Comparison of ENCODE assay signal across 8 cellular contexts in the genomic region with DNA sequence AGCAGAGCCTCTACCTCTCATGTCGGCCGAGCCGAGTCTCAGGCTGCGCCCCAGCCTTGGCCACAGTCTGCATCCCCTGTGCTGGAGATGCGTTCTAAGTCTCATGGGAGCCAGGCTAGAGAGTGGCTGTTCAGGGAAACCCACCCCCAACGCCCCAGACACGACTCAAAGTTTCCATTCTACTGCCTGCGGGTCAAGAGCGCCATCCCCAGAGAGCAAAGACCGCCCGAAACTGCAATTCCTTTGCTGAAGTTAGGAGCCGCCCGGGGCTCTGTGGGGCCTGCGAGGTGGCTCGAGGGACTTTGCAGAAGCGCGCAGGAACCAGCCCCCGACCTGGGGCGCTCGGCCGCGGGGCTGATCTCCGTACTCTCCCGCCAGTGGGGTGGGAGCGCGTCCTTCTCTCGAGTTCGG. TPM values are rescaled to one million over a fixed set of nuclear protein-coding genes. Genes with fewer than 3 reads are reported as not detected.
DNase-seq lines count a peak whose midpoint lies in the region; ATAC-seq, FAIRE-seq and TF ChIP-seq lines count a peak whose summit lies in the region.

No MANE protein-coding gene starts in this region.

- intact Hi-C loops in Right ventricle myocardium inferior (cut with DNase I) = loop anchor here (2.0 kb wide), 1 partner anchor 38 kb away; no protein-coding TSS in a partner anchor
- intact Hi-C loops in activated CD8-positive, alpha-beta T cell treated with anti-CD3 and anti-CD28 coated beads for 36 hours (cut with micrococcal nuclease) = loop anchor here (2.0 kb wide), 1 partner anchor 38 kb away; no protein-coding TSS in a partner anchor

- no peak for TF ChIP-seq POLR2A in H54 (IDR thresholded peaks at IDR 0.05; ENCODE audit: low read depth, low read length)

- CTCF ChIA-PET in activated CD8-positive, alpha-beta T cell treated with anti-CD3 and anti-CD28 coated beads for 36 hours (lab: Charles Lee) = interaction anchor here (0.9 to 5.5 kb wide), 9 partner anchors 11 to 72 kb away, joined by 3 to 87 read pairs (median 5); no protein-coding TSS in a partner anchor

- H3K9ac ChIP-seq in iPS-18a (ENCODE audit: low read length) = no peak overlapping the region

- no peak for ATAC-seq in Right ventricle myocardium inferior
- peak; percentile 23 for ATAC-seq in HG03039 (IDR thresholded peaks at IDR 0.05; ENCODE audit: unreplicated experiment)
- ATAC-seq in activated CD8-positive, alpha-beta T cell treated with anti-CD3 and anti-CD28 coated beads for 36 hours = peak; percentile 35

- no peaks in the 10 kb centered on the region for H3K27me3 Mint-ChIP-seq in activated CD8-positive, alpha-beta T cell treated with anti-CD3 and anti-CD28 coated beads for 36 hours
- H3K27me3 Mint-ChIP-seq in stimulated activated naive CD8-positive, alpha-beta T cell treated with anti-CD3 and anti-CD28 coated beads, Interleukin-15, Interleukin-2, amounts not matched to agents 100 ng/mL and 50 ng/mL, for 24 hours = no peaks in the 10 kb centered on the region

- H3K4me3 ChIP-seq in cardiac muscle cell (peak overlapping the region; percentile 19), iPS-18a (ENCODE audit: low read length) (peak overlapping the region; percentile 34)

- H3K4me3 Mint-ChIP-seq in activated CD8-positive, alpha-beta T cell treated with anti-CD3 and anti-CD28 coated beads for 36 hours = peak overlapping the region; percentile 59
- peak overlapping the region; percentile 59 for H3K4me3 Mint-ChIP-seq in stimulated activated naive CD8-positive, alpha-beta T cell treated with anti-CD3 and anti-CD28 coated beads, Interleukin-15, Interleukin-2, amounts not matched to agents 100 ng/mL and 50 ng/mL, for 24 hours

- H3K4me1 ChIP-seq in cardiac muscle cell (ENCODE audit: low read depth) (no peaks in the 10 kb centered on the region), iPS-18a (ENCODE audit: control insufficient read depth, low read depth, low read length) (no peaks in the 10 kb centered on the region)

- H3K27me3 ChIP-seq in cardiac muscle cell = no peaks in the 10 kb centered on the region
- H3K27me3 ChIP-seq in iPS-18a (ENCODE audit: control insufficient read depth, insufficient read depth, low read length) = peaks cover 18% of the 10 kb centered on the region

- H3K36me3 ChIP-seq in cardiac muscle cell (no peaks in the 10 kb centered on the region), iPS-18a (ENCODE audit: control insufficient read depth, low read depth, low read length) (no peaks in the 10 kb centered on the region)

- H3K9me3 ChIP-seq in cardiac muscle cell (ENCODE audit: low read depth) = no peaks in the 10 kb centered on the region
- H3K9me3 ChIP-seq in iPS-18a (ENCODE audit: control insufficient read depth, low read depth, low read length) = peaks cover 2% of the 10 kb centered on the region

- peaks cover 25% of the 10 kb centered on the region for H3K4me1 Mint-ChIP-seq in activated CD8-positive, alpha-beta T cell treated with anti-CD3 and anti-CD28 coated beads for 36 hours (ENCODE audit: low read depth)
- H3K4me1 Mint-ChIP-seq in stimulated activated naive CD8-positive, alpha-beta T cell treated with anti-CD3 and anti-CD28 coated beads, Interleukin-15, Interleukin-2, amounts not matched to agents 100 ng/mL and 50 ng/mL, for 24 hours (ENCODE audit: low read depth) = peaks cover 35% of the 10 kb centered on the region

- H3K36me3 Mint-ChIP-seq in activated CD8-positive, alpha-beta T cell treated with anti-CD3 and anti-CD28 coated beads for 36 hours (ENCODE audit: low read depth) = peaks cover 2% of the 10 kb centered on the region
- H3K36me3 Mint-ChIP-seq in stimulated activated naive CD8-positive, alpha-beta T cell treated with anti-CD3 and anti-CD28 coated beads, Interleukin-15, Interleukin-2, amounts not matched to agents 100 ng/mL and 50 ng/mL, for 24 hours (ENCODE audit: low read depth) = no peaks in the 10 kb centered on the region

- POLR2A ChIA-PET in activated CD8-positive, alpha-beta T cell treated with anti-CD3 and anti-CD28 coated beads for 36 hours (lab: Charles Lee) = interaction anchor here (1.0 to 4.3 kb wide), 5 partner anchors 9 to 39 kb away, joined by 3 to 26 read pairs (median 5); no protein-coding TSS in a partner anchor

- no peaks in the 10 kb centered on the region for H3K9me3 Mint-ChIP-seq in activated CD8-positive, alpha-beta T cell treated with anti-CD3 and anti-CD28 coated beads for 36 hours
- H3K9me3 Mint-ChIP-seq in stimulated activated naive CD8-positive, alpha-beta T cell treated with anti-CD3 and anti-CD28 coated beads, Interleukin-15, Interleukin-2, amounts not matched to agents 100 ng/mL and 50 ng/mL, for 24 hours = no peaks in the 10 kb centered on the region

- no peak for TF ChIP-seq CTCF in cardiac muscle cell (IDR thresholded peaks at IDR 0.05; ENCODE audit: low read depth, low read length)
- no peak for TF ChIP-seq CTCF in activated CD8-positive, alpha-beta T cell treated with anti-CD3 and anti-CD28 coated beads for 36 hours (IDR thresholded peaks at IDR 0.05)

- peak overlapping the region; percentile 63 for H3K27ac Mint-ChIP-seq in activated CD8-positive, alpha-beta T cell treated with anti-CD3 and anti-CD28 coated beads for 36 hours
- H3K27ac Mint-ChIP-seq in stimulated activated naive CD8-positive, alpha-beta T cell treated with anti-CD3 and anti-CD28 coated beads, Interleukin-15, Interleukin-2, amounts not matched to agents 100 ng/mL and 50 ng/mL, for 24 hours = peak overlapping the region; percentile 86

- H3K27ac ChIP-seq in cardiac muscle cell = no peak overlapping the region
- no peak overlapping the region for H3K27ac ChIP-seq in iPS-18a (ENCODE audit: low read length)

- DNase-seq in cardiac muscle cell (ENCODE audit: low read depth in 1 of 2, low spot score in 1 of 2) = peak in 1 of 2 donors; percentile 35
- DNase-seq in Right ventricle myocardium inferior (ENCODE audit: missing footprints) = no peak
- DNase-seq in activated CD8-positive, alpha-beta T cell treated with anti-CD3 and anti-CD28 coated beads for 36 hours = peak; percentile 46
- DNase-seq in H54 (ENCODE audit: insufficient read length, low spot score) = no peak
- DNase-seq in GDM1 (lab: John Stamatoyannopoulos, UW) = no peak

- FAIRE-seq in H54 (lab: Jason Lieb, UNC) = no peak

RNA-seq across cellular contexts. Expression of a gene that starts 10.0 kb away (rescaled TPM):
- total RNA-seq in cardiac muscle cell = 1.8 and 1.9 TPM in 2 replicates
- polyA plus RNA-seq in cardiac muscle cell = 0.88 and 1.3 TPM in 2 replicates
- total RNA-seq in Right ventricle myocardium inferior = 2.8 TPM
- total RNA-seq in activated CD8-positive, alpha-beta T cell treated with anti-CD3 and anti-CD28 coated beads for 36 hours = 10 to 100 TPM; 17.5 TPM

RNA-seq across cellular contexts. Expression of a gene that starts 45.3 kb away (rescaled TPM):
- total RNA-seq in cardiac muscle cell (53.6 and 69.0 TPM in 2 replicates), Right ventricle myocardium inferior (132 TPM)
- 126 and 184 TPM in 2 replicates for polyA plus RNA-seq in cardiac muscle cell
- total RNA-seq in activated CD8-positive, alpha-beta T cell treated with anti-CD3 and anti-CD28 coated beads for 36 hours = 10 to 100 TPM; 51.5 to 54.3 TPM

RNA-seq across cellular contexts. Expression of a gene that starts 51.4 kb away (rescaled TPM):
- total RNA-seq in cardiac muscle cell (2.8 and 8.9 TPM in 2 replicates), Right ventricle myocardium inferior (0.32 TPM)
- 1.9 and 7.2 TPM in 2 replicates for polyA plus RNA-seq in cardiac muscle cell
- total RNA-seq in activated CD8-positive, alpha-beta T cell treated with anti-CD3 and anti-CD28 coated beads for 36 hours = 10 to 100 TPM; 28.2 to 28.8 TPM
